In genomic region chr2:102122909-102123308, GRCh38 we compare ENCODE assay signal across 1 cellular context.
TF ChIP-seq lines count a peak whose summit lies in the region.

No MANE protein-coding gene starts in this region.

TF ChIP-seq in IMR-90, 13 proteins besides CTCF, POLR2A, EP300 and RAD21 (continued from another document):
- TF ChIP-seq USF2 (IDR thresholded peaks at IDR 0.05; ENCODE audit: low read depth, low read length) (no peak), MAFK (IDR thresholded peaks at IDR 0.05; ENCODE audit: low read depth, low read length) (no peak)
